16 cellular contexts compared by ENCODE assay signal in genomic region chr18:68220458-68220857, GRCh38.
"Had no signal": no experiment of that assay in that cellular context is flagged by ENCODE, and none has a peak within 500 bp of the region (broad histone marks: within the 10 kb centered on the region; RNA-seq: fewer than 3 reads in every experiment).

No MANE protein-coding gene starts in this region.

- DNase-seq: activated CD4-positive, alpha-beta memory T cell treated with anti-CD3 and anti-CD28 coated beads for 36 hours; activated CD4-positive, alpha-beta T cell treated with anti-CD3 and anti-CD28 coated beads for 36 hours; activated naive CD8-positive, alpha-beta T cell treated with anti-CD3 and anti-CD28 coated beads, Interleukin-2, amount 10 ng/mL, durations not matched to agents 7 days and 5 days; activated T-cell treated with anti-CD3 and anti-CD28 coated beads for 4 hours; amygdala; cerebellar nuclear complex; effector CD4-positive, alpha-beta T cell; gastrocnemius medialis; head of caudate nucleus; kidney; naive B cell; pancreas; stimulated activated CD4-positive, alpha-beta T cell treated with anti-CD3 and anti-CD28 coated beads, Interleukin-4, amount 100 ng/mL, for 4 hours had no signal

- H3K27ac ChIP-seq: gastrocnemius medialis, pancreas had no signal

- H3K36me3 ChIP-seq: gastrocnemius medialis, pancreas had no signal

- H3K4me1 ChIP-seq: gastrocnemius medialis, pancreas had no signal

- H3K9me3 ChIP-seq: gastrocnemius medialis, pancreas had no signal

- ATAC-seq: activated CD4-positive, alpha-beta T cell treated with anti-CD3 and anti-CD28 coated beads for 36 hours; gastrocnemius medialis; left lobe of liver; pancreas; sciatic nerve; stimulated activated memory B cell treated with anti-CD40 and anti-IgM and Interleukin-4, amounts not matched to agents 10 μg/mL and 1 μg/mL and 100 μg/mL, for 72 hours had no signal

- H3K4me3 ChIP-seq: gastrocnemius medialis, pancreas had no signal

- H3K27me3 ChIP-seq: gastrocnemius medialis, pancreas had no signal
